11 cellular contexts compared by ENCODE assay signal in genomic region chrX:8364369-8365141, GRCh38.
DNase-seq lines count a peak whose midpoint lies in the region; ATAC-seq, FAIRE-seq and TF ChIP-seq lines count a peak whose summit lies in the region.
"Had no signal": no experiment of that assay in that cellular context is flagged by ENCODE, and none has a peak within 500 bp of the region (broad histone marks: within the 10 kb centered on the region; RNA-seq: fewer than 3 reads in every experiment).

No MANE protein-coding gene starts in this region.

- POLR2A ChIA-PET in WTC11 (lab: Charles Lee): interaction anchor here (0.6 kb wide), 1 partner anchor 59 kb away, joined by 3 read pairs; no protein-coding TSS in a partner anchor

- peaks cover 5% of the 10 kb centered on the region; the same call in 1 of the 2 replicates for H3K4me1 Mint-ChIP-seq in WTC11
- H3K4me1 Mint-ChIP-seq in activated T-helper 1 cell treated with anti-CD3 and anti-CD28 coated beads, Interleukin-12 subunit alpha, Interleukin-12 subunit beta, Interleukin-2, Interleukin-4 antibody, amounts not matched to agents 30 ng/mL and 10 ng/mL and 1 ng/mL, durations not matched to agents 14 hours and 24 hours and 36 hours (ENCODE audit: low read depth): no peaks in the 10 kb centered on the region

- no peak overlapping the region for H3K4me3 Mint-ChIP-seq in WTC11
- H3K4me3 Mint-ChIP-seq in activated T-helper 1 cell treated with anti-CD3 and anti-CD28 coated beads, Interleukin-12 subunit alpha, Interleukin-12 subunit beta, Interleukin-2, Interleukin-4 antibody, amounts not matched to agents 30 ng/mL and 10 ng/mL and 1 ng/mL, durations not matched to agents 14 hours and 24 hours and 36 hours: no peak overlapping the region

- DNase-seq in GM13977 (ENCODE audit: low spot score): peak; percentile 8
- DNase-seq in NCI-H2029 treated with DMSO at 0.1 percent for 48 hours (lab: John Stamatoyannopoulos, UW): peak; percentile 3
- DNase-seq in WTC11 (ENCODE audit: low spot score): peak; percentile 60
- peak; percentile 35 for DNase-seq in lower lobe of right lung
- DNase-seq in activated T-helper 1 cell treated with anti-CD3 and anti-CD28 coated beads, Interleukin-12 subunit alpha, Interleukin-12 subunit beta, Interleukin-2, Interleukin-4 antibody, amounts not matched to agents 30 ng/mL and 10 ng/mL and 1 ng/mL, durations not matched to agents 14 hours and 24 hours and 36 hours (ENCODE audit: low spot score): no peak
- no peak for DNase-seq in pancreas
- DNase-seq in middle frontal gyrus (ENCODE audit: extremely low spot score, low spot score): no peak
- DNase-seq: activated CD4-positive, CD25-positive, alpha-beta regulatory T cell; foreskin fibroblast had no signal

- H3K27me3 Mint-ChIP-seq in WTC11 (ENCODE audit: low read depth): no peaks in the 10 kb centered on the region
- no peaks in the 10 kb centered on the region for H3K27me3 Mint-ChIP-seq in activated T-helper 1 cell treated with anti-CD3 and anti-CD28 coated beads, Interleukin-12 subunit alpha, Interleukin-12 subunit beta, Interleukin-2, Interleukin-4 antibody, amounts not matched to agents 30 ng/mL and 10 ng/mL and 1 ng/mL, durations not matched to agents 14 hours and 24 hours and 36 hours (ENCODE audit: insufficient read depth)

- in situ Hi-C loops in GM13977 (cut with MboI; ENCODE audit: low pct_unique_long_range_greater_than_20kb, low sequenced_read_pairs, unreplicated experiment): no loop called here

- H3K36me3 Mint-ChIP-seq in WTC11: no peaks in the 10 kb centered on the region
- no peaks in the 10 kb centered on the region for H3K36me3 Mint-ChIP-seq in activated T-helper 1 cell treated with anti-CD3 and anti-CD28 coated beads, Interleukin-12 subunit alpha, Interleukin-12 subunit beta, Interleukin-2, Interleukin-4 antibody, amounts not matched to agents 30 ng/mL and 10 ng/mL and 1 ng/mL, durations not matched to agents 14 hours and 24 hours and 36 hours (ENCODE audit: low read depth)

- intact Hi-C loops in lower lobe of right lung (cut with DNase I): no loop called here
- intact Hi-C loops in activated T-helper 1 cell treated with anti-CD3 and anti-CD28 coated beads, Interleukin-12 subunit alpha, Interleukin-12 subunit beta, Interleukin-2, Interleukin-4 antibody, amounts not matched to agents 30 ng/mL and 10 ng/mL and 1 ng/mL, durations not matched to agents 14 hours and 24 hours and 36 hours (cut with micrococcal nuclease): no loop called here
- intact Hi-C loops in pancreas (cut with DNase I): no loop called here

- no peaks in the 10 kb centered on the region for H3K9me3 Mint-ChIP-seq in WTC11
- H3K9me3 Mint-ChIP-seq in activated T-helper 1 cell treated with anti-CD3 and anti-CD28 coated beads, Interleukin-12 subunit alpha, Interleukin-12 subunit beta, Interleukin-2, Interleukin-4 antibody, amounts not matched to agents 30 ng/mL and 10 ng/mL and 1 ng/mL, durations not matched to agents 14 hours and 24 hours and 36 hours: no peaks in the 10 kb centered on the region

- FAIRE-seq in pancreas (lab: Jason Lieb, UNC): no peak

- no peaks in the 10 kb centered on the region for H3K4me1 ChIP-seq in lower lobe of right lung
- H3K4me1 ChIP-seq in pancreas: no peaks in the 10 kb centered on the region

- H3K27ac Mint-ChIP-seq in WTC11: no peak overlapping the region
- H3K27ac Mint-ChIP-seq in activated T-helper 1 cell treated with anti-CD3 and anti-CD28 coated beads, Interleukin-12 subunit alpha, Interleukin-12 subunit beta, Interleukin-2, Interleukin-4 antibody, amounts not matched to agents 30 ng/mL and 10 ng/mL and 1 ng/mL, durations not matched to agents 14 hours and 24 hours and 36 hours: no peak overlapping the region

- no peak for TF ChIP-seq CTCF in GM13977 (IDR thresholded peaks at IDR 0.05; ENCODE audit: extremely low read depth, insufficient read depth, missing control alignments)
- 0 out of 2 replicates have a peak, but pooled peaks have one; percentile 15 for TF ChIP-seq CTCF in WTC11 (IDR thresholded peaks at IDR 0.05)
- peak; percentile 25 for TF ChIP-seq CTCF in lower lobe of right lung (IDR thresholded peaks at IDR 0.05)
- no peak for TF ChIP-seq CTCF in pancreas (IDR thresholded peaks at IDR 0.05)

- H3K4me3 ChIP-seq in lower lobe of right lung (no peak overlapping the region), pancreas (no peak overlapping the region)

- WGBS in pancreas, 2 donors: 28 to 42% methylated on average over 13 of the region's 13 CpGs

- ATAC-seq in WTC11: peak; percentile 81
- ATAC-seq in lower lobe of right lung: peak in 1 of 2 donors; percentile 78
- ATAC-seq in HG03460 (IDR thresholded peaks at IDR 0.05; ENCODE audit: unreplicated experiment): no peak
- ATAC-seq in pancreas: no peak
- ATAC-seq: HCT116 had no signal

- H3K9me3 ChIP-seq in lower lobe of right lung: no peaks in the 10 kb centered on the region
- H3K9me3 ChIP-seq in pancreas: no peaks in the 10 kb centered on the region

- no peaks in the 10 kb centered on the region for H3K36me3 ChIP-seq in lower lobe of right lung
- H3K36me3 ChIP-seq in pancreas: no peaks in the 10 kb centered on the region

- H3K27me3 ChIP-seq in lower lobe of right lung (ENCODE audit: low read depth) (no peaks in the 10 kb centered on the region), pancreas (no peaks in the 10 kb centered on the region)

- CTCF ChIA-PET in WTC11 (lab: Charles Lee): interaction anchor here (0.5 to 1.4 kb wide), 10 partner anchors 10 to 375 kb away, joined by 3 to 16 read pairs (median 3); no protein-coding TSS in a partner anchor

- H3K27ac ChIP-seq in lower lobe of right lung: no peak overlapping the region
- no peak overlapping the region for H3K27ac ChIP-seq in pancreas

TF ChIP-seq in WTC11, 78 proteins besides CTCF, POLR2A, EP300 and RAD21 (continues in another document):
- TF ChIP-seq MAX (CRISPR knock-in tag; IDR thresholded peaks at IDR 0.05) (no peak), PRRX2 (CRISPR knock-in tag; IDR thresholded peaks at IDR 0.05) (no peak), RELA (CRISPR knock-in tag; IDR thresholded peaks at IDR 0.05; ENCODE audit: borderline replicate concordance) (no peak), NFYB (CRISPR knock-in tag; conservative IDR thresholded peaks at IDR 0.05; ENCODE audit: low read depth) (no peak), USF1 (CRISPR knock-in tag; IDR thresholded peaks at IDR 0.05) (no peak), CREM (CRISPR knock-in tag; IDR thresholded peaks at IDR 0.05) (no peak), ZBTB43 (CRISPR knock-in tag; IDR thresholded peaks at IDR 0.05) (no peak), EMX1 (CRISPR knock-in tag; IDR thresholded peaks at IDR 0.05) (no peak), ZSCAN18 (CRISPR knock-in tag; IDR thresholded peaks at IDR 0.05) (no peak)

Comparison
In these comparisons a context has a peak if more than half of its experiments do, and no peak if none do; other contexts are left out.
1. DNase-seq: peak in GM13977 (single experiment), NCI-H2029 treated with DMSO at 0.1 percent for 48 hours (single experiment), WTC11 (single experiment) and lower lobe of right lung (single experiment); none in activated T-helper 1 cell treated with anti-CD3 and anti-CD28 coated beads, Interleukin-12 subunit alpha, Interleukin-12 subunit beta, Interleukin-2, Interleukin-4 antibody, amounts not matched to agents 30 ng/mL and 10 ng/mL and 1 ng/mL, durations not matched to agents 14 hours and 24 hours and 36 hours (single experiment), pancreas (0 of 6) and middle frontal gyrus (single experiment).
2. CTCF ChIP-seq: peak in WTC11 (single experiment) and lower lobe of right lung (single experiment); none in GM13977 (single experiment) and pancreas (0 of 4).